In the genomic region with DNA sequence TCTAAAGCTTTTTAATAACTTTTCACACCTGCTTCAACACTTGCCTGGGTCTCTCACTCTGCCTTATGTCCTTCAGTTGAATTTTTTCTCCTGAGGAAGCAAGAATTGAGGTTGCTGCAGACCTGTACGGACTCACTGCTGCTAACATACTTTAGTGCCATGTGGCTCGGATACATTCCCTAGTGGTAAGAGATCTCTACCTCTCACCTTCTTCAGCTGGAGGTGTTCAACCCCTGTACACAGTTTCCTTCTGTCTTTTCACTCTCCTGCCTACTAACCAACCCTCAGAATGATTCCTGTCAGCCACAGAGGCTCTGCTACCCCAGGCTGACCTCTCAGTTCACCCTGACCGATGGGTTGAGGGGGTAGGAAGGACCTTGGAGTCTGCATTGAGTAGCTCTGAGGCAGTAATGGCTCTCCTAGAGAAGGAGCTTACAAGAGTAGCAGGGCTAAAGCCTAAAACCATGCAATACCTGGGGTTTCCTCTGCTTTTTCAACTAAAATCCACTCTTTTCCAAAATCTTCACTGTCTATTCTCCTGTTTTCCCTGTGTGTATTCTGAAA, we compare ENCODE assay signal across 29 cellular contexts. TPM values are rescaled to one million over a fixed set of nuclear protein-coding genes. Genes with fewer than 3 reads are reported as not detected.
"Had no signal": no experiment of that assay in that cellular context is flagged by ENCODE, and none has a peak within 500 bp of the region (broad histone marks: within the 10 kb centered on the region; RNA-seq: fewer than 3 reads in every experiment).

No MANE protein-coding gene starts in this region.

- H3K4me2 ChIP-seq: hepatocyte had no signal

- H3K36me3 ChIP-seq: heart right ventricle, left ventricle myocardium inferior, sigmoid colon, spleen, transverse colon, upper lobe of left lung had no signal

- H3K36me3 Mint-ChIP-seq: stimulated activated memory B cell treated with anti-CD40 and anti-IgM and Interleukin-4, amounts not matched to agents 10 μg/mL and 1 μg/mL and 100 μg/mL, for 72 hours had no signal

- H3K27me3 ChIP-seq: hepatocyte, spleen, transverse colon, upper lobe of left lung had no signal

- H3K27me3 Mint-ChIP-seq: stimulated activated naive CD8-positive, alpha-beta T cell treated with anti-CD3 and anti-CD28 coated beads, Interleukin-15, amount 100 ng/mL, for 72 hours had no signal

- DNase-seq: heart right ventricle; islet precursor cell; left ventricle myocardium inferior; midbrain; mucosa of descending colon; naive thymus-derived CD4-positive, alpha-beta T cell; right cardiac atrium; sigmoid colon; spleen; stimulated activated CD4-positive, alpha-beta T cell treated with anti-CD3 and anti-CD28 coated beads, Interleukin-4, amount 100 ng/mL, for 24 hours; stimulated activated naive CD4-positive, alpha-beta T cell treated with Interleukin-2 at 50 U/mL for 16 hours; stimulated activated naive CD8-positive, alpha-beta T cell treated with anti-CD3 and anti-CD28 coated beads, Interleukin-15, amount 100 ng/mL, for 72 hours; substantia nigra; transverse colon; upper lobe of left lung had no signal

- H3K9me3 ChIP-seq: sigmoid colon had no signal

- FAIRE-seq: small intestine, urothelium cell line had no signal

- H3K27ac Mint-ChIP-seq: memory B cell; natural killer cell treated with Interleukin-12 subunit alpha and Interleukin-12 subunit beta and Interleukin-15 and Interleukin-18, amount 100 ng/mL, for 72 hours; stimulated activated memory B cell treated with anti-CD40 and anti-IgM and Interleukin-4, amounts not matched to agents 10 μg/mL and 1 μg/mL and 100 μg/mL, for 72 hours; stimulated activated naive CD8-positive, alpha-beta T cell treated with anti-CD3 and anti-CD28 coated beads, Interleukin-15, amount 100 ng/mL, for 72 hours had no signal

- ATAC-seq: heart right ventricle; naive thymus-derived CD4-positive, alpha-beta T cell; natural killer cell treated with Interleukin-12 subunit alpha and Interleukin-12 subunit beta and Interleukin-15 and Interleukin-18, amount 100 ng/mL, for 72 hours; right cardiac atrium; stimulated activated memory B cell treated with anti-CD40 and anti-IgM and Interleukin-4, amounts not matched to agents 10 μg/mL and 1 μg/mL and 100 μg/mL, for 72 hours; stimulated activated naive CD8-positive, alpha-beta T cell treated with anti-CD3 and anti-CD28 coated beads, Interleukin-15, amount 100 ng/mL, for 72 hours had no signal

- H3K4me3 ChIP-seq: heart right ventricle, hepatocyte, left ventricle myocardium inferior, mucosa of descending colon, sigmoid colon, spleen, transverse colon, upper lobe of left lung had no signal

- H2AFZ ChIP-seq: hepatocyte, parathyroid adenoma had no signal

- H3K4me1 Mint-ChIP-seq: memory B cell; stimulated activated memory B cell treated with anti-CD40 and anti-IgM and Interleukin-4, amounts not matched to agents 10 μg/mL and 1 μg/mL and 100 μg/mL, for 72 hours had no signal

- H3K4me3 Mint-ChIP-seq: memory B cell; naive thymus-derived CD4-positive, alpha-beta T cell; natural killer cell treated with Interleukin-12 subunit alpha and Interleukin-12 subunit beta and Interleukin-15 and Interleukin-18, amount 100 ng/mL, for 72 hours; stimulated activated memory B cell treated with anti-CD40 and anti-IgM and Interleukin-4, amounts not matched to agents 10 μg/mL and 1 μg/mL and 100 μg/mL, for 72 hours; stimulated activated naive CD8-positive, alpha-beta T cell treated with anti-CD3 and anti-CD28 coated beads, Interleukin-15, amount 100 ng/mL, for 72 hours had no signal

- H3K79me2 ChIP-seq: hepatocyte, parathyroid adenoma had no signal

- H3K27ac ChIP-seq: heart right ventricle, hepatocyte, left ventricle myocardium inferior, parathyroid adenoma, sigmoid colon, spleen, transverse colon, upper lobe of left lung had no signal

- H3K4me1 ChIP-seq: heart right ventricle, left ventricle myocardium inferior, parathyroid adenoma, sigmoid colon, spleen, transverse colon had no signal

RNA-seq across cellular contexts. Expression of gene DHRS2, which starts 14.2 kb away (rescaled TPM):
- total RNA-seq: heart right ventricle, left ventricle myocardium inferior, mesenteric fat pad, posterior vena cava, right cardiac atrium, sigmoid colon, temporal lobe, transverse colon had no signal

RNA-seq across cellular contexts. Expression of gene JPH4, which starts 43.4 kb away (rescaled TPM):
- total RNA-seq: lung microvascular endothelial cell, myocyte, pulmonary artery endothelial cell, renal cortical epithelial cell had no signal
